In genomic region chr5:135980650-135981049, GRCh38 we compare ENCODE assay signal across 21 cellular contexts. TPM values are rescaled to one million over a fixed set of nuclear protein-coding genes. Genes with fewer than 3 reads are reported as not detected.
"Had no signal": no experiment of that assay in that cellular context is flagged by ENCODE, and none has a peak within 500 bp of the region (broad histone marks: within the 10 kb centered on the region; RNA-seq: fewer than 3 reads in every experiment).

No MANE protein-coding gene starts in this region.

- H3K36me3 ChIP-seq: heart right ventricle, pancreas, spleen had no signal

- H3K27ac ChIP-seq: dorsolateral prefrontal cortex, pancreas, spleen, VCaP had no signal

- ATAC-seq: activated naive CD4-positive, alpha-beta T cell treated with anti-CD3 and anti-CD28 coated beads, Interleukin-2, amount 50 U/mL, for 72 hours; heart right ventricle; left ventricle myocardium superior; naive thymus-derived CD8-positive, alpha-beta T cell; pancreas; sciatic nerve had no signal

- H3K4me3 ChIP-seq: dorsolateral prefrontal cortex, heart right ventricle, pancreas, spleen had no signal

- H3K9me3 ChIP-seq: heart right ventricle, pancreas had no signal

- DNase-seq: activated CD4-positive, alpha-beta T cell treated with anti-CD3 and anti-CD28 coated beads for 1 hour; activated CD4-positive, alpha-beta T cell treated with anti-CD3 and anti-CD28 coated beads, Interleukin-2, amount 50 U/mL, for 4 hours; activated gamma-delta T cell; amniotic stem cell; caudate nucleus; dorsolateral prefrontal cortex; heart right ventricle; kidney glomerular epithelial cell; left ventricle myocardium superior; naive thymus-derived CD8-positive, alpha-beta T cell; pancreas; spleen; stimulated activated naive CD4-positive, alpha-beta T cell had no signal

- H3K4me1 ChIP-seq: pancreas, spleen had no signal

RNA-seq across cellular contexts. Expression of gene LECT2, which starts 25.9 kb away (rescaled TPM):
- total RNA-seq: activated CD8-positive, alpha-beta memory T cell treated with anti-CD3 and anti-CD28 coated beads for 36 hours; activated naive CD4-positive, alpha-beta T cell treated with anti-CD3 and anti-CD28 coated beads, Interleukin-2, amount 50 U/mL, for 72 hours; dorsolateral prefrontal cortex; heart right ventricle; left ventricle myocardium superior; mucosa of gallbladder; naive thymus-derived CD8-positive, alpha-beta T cell; pancreas; pulmonary artery endothelial cell; sciatic nerve; spleen; ureter had no signal
- polyA plus RNA-seq: heart right ventricle; naive thymus-derived CD8-positive, alpha-beta T cell; pancreas; spleen; thymus had no signal

RNA-seq across cellular contexts. Expression of gene TGFBI, which starts 48.1 kb away (rescaled TPM):
- total RNA-seq: activated naive CD4-positive, alpha-beta T cell treated with anti-CD3 and anti-CD28 coated beads, Interleukin-2, amount 50 U/mL, for 72 hours had no signal
